ENCODE assay signal across 11 cellular contexts in the genomic region with DNA sequence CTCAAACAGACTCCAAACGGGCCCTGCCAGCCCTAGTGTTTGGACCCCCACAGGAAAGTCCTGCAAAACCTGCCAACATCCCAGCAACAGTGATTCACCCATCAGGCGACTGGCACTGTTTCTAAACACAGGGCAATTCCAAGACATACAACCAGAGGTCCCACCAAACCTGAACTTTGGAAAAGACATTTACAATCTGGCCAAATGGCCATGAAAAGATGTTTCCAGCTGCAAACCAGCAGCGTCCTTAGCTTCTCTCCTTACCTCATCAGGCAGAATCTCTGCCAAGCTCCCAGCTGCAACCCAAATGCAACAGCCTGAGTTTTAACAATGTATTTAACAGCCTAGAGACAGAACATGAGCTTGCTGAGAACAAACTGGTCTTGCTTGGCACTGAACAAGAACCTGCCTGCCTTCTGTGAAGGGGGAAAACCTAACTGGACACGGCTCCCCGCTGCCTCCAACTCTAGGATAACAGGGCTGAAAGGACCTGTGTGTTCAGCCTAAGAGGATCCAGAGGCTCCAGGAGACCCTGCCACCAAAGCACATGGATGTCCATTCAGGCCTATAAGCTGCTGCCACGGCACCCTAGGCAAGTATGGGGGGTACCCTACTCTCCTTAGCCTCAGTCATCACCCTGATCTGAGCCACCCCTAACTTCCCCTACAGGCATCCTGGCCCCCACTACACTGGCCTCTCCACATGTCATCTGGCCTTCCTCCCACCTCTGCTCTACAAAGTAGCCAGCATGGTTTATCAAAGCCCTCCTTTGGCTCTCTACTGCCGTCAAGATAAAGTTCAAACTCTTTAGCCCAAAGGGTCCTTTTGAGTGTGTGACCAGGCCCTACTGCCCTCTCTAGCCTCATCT. TPM values are rescaled to one million over a fixed set of nuclear protein-coding genes. Genes with fewer than 3 reads are reported as not detected.
A peak's percentile ranks its signal among the peaks of the same experiment; 100 is the strongest.
DNase-seq lines count a peak whose midpoint lies in the region; ATAC-seq and TF ChIP-seq lines count a peak whose summit lies in the region.
"Had no signal": no experiment of that assay in that cellular context is flagged by ENCODE, and none has a peak within 500 bp of the region (broad histone marks: within the 10 kb centered on the region; RNA-seq: fewer than 3 reads in every experiment).

No MANE protein-coding gene starts in this region.

- intact Hi-C loops in Caco-2 (cut with micrococcal nuclease; ENCODE audit: unreplicated experiment) = no loop called here

- no TSS peak for BruUV-seq in Caco-2 (replicated peaks; lab: Mats Ljungman, UMichigan)

- H3K4me1 ChIP-seq in Caco-2 = peaks cover 5% of the 10 kb centered on the region; the same call in 1 of the 2 replicates

- peaks cover 4% of the 10 kb centered on the region for H3K4me1 Mint-ChIP-seq in Caco-2 (ENCODE audit: low read depth, unreplicated experiment)

- H3K27me3 Mint-ChIP-seq in Caco-2 (ENCODE audit: insufficient read depth, unreplicated experiment) = no peaks in the 10 kb centered on the region

- TF ChIP-seq CTCF in fibroblast of mammary gland (conservative IDR thresholded peaks at IDR 0.05; ENCODE audit: control insufficient read depth, insufficient read depth, low read depth, low read length) (peak; percentile 26), Caco-2 (IDR thresholded peaks at IDR 0.05; ENCODE audit: insufficient read depth in 1 of 2, low read depth in 1 of 2, low read length in 1 of 2, severe bottlenecking in 1 of 2, unreplicated experiment in 1 of 2) (no peak)

- no peak overlapping the region for H3K4me3 Mint-ChIP-seq in Caco-2 (ENCODE audit: unreplicated experiment)

- no peaks in the 10 kb centered on the region for H3K36me3 ChIP-seq in Caco-2 (ENCODE audit: control insufficient read depth, insufficient read depth, low read length)

- POLR2A ChIA-PET in Caco-2 (lab: Charles Lee) = no interaction called here

- no peaks in the 10 kb centered on the region; the same call in 1 of the 2 replicates for H3K9me3 ChIP-seq in Caco-2

- CTCF ChIA-PET in Caco-2 (lab: Charles Lee) = no interaction called here

- no peaks in the 10 kb centered on the region for H3K36me3 Mint-ChIP-seq in Caco-2 (ENCODE audit: insufficient read depth, unreplicated experiment)

- DNase-seq in EL (peak; percentile 26), LHCN-M2 (ENCODE audit: low read depth) (peak; percentile 66), fibroblast of mammary gland (ENCODE audit: low read depth) (peak; percentile 86), pons (ENCODE audit: low spot score) (peak; percentile 42), Caco-2 (no peak), HUDEP-2 (lab: John Stamatoyannopoulos, UW; ENCODE audit: unreplicated experiment in 76 of 76) (no peak), DMS53 treated with DMSO at 0.1 percent for 48 hours (lab: John Stamatoyannopoulos, UW; ENCODE audit: unreplicated experiment) (no peak)
- DNase-seq: activated CD8-positive, alpha-beta memory T cell treated with anti-CD3 and anti-CD28 coated beads, Interleukin-2, amount 50 U/mL, for 48 hours; NCI-H2171 had no signal

- no peak overlapping the region for H3K27ac Mint-ChIP-seq in Caco-2 (ENCODE audit: unreplicated experiment)

- no peaks in the 10 kb centered on the region for H3K27me3 ChIP-seq in Caco-2 (replicated peaks; ENCODE audit: control insufficient read depth, insufficient read depth, low read length)

- no peaks in the 10 kb centered on the region for H3K9me3 Mint-ChIP-seq in Caco-2 (ENCODE audit: unreplicated experiment)

- no peak for ATAC-seq in GM18519 (IDR thresholded peaks at IDR 0.05; ENCODE audit: low FRiP score, unreplicated experiment)
- ATAC-seq: HCT116 had no signal

- H3K4me3 ChIP-seq in fibroblast of mammary gland (ENCODE audit: control insufficient read depth, low read depth, low read length) (no peak overlapping the region), Caco-2 (ENCODE audit: low read depth, low read length) (no peak overlapping the region)

RNA-seq across cellular contexts. Expression of gene P4HA2, which starts 5.6 kb away (rescaled TPM):
- total RNA-seq in LHCN-M2 (2014; rRNA removed) (200 and 217 TPM in 2 replicates), Caco-2 (2022) (41.0 and 42.3 TPM in 2 replicates)
- 300 TPM for polyA plus RNA-seq in LHCN-M2 (2012)

RNA-seq across cellular contexts. Expression of gene PDLIM4, which starts 35.5 kb away (rescaled TPM):
- total RNA-seq in LHCN-M2 (2014; rRNA removed) (149 and 153 TPM in 2 replicates), Caco-2 (2022) (not detected in 2 replicates)
- polyA plus RNA-seq in LHCN-M2 (2012) = 202 TPM

Comparison
In these comparisons a context has a peak if more than half of its experiments do, and no peak if none do; other contexts are left out.
1. DNase-seq: peak in EL (single experiment), LHCN-M2 (single experiment), fibroblast of mammary gland (single experiment) and pons (single experiment); none in Caco-2 (0 of 2), HUDEP-2 (0 of 76) and DMS53 treated with DMSO at 0.1 percent for 48 hours (single experiment).
2. RNA of gene PDLIM4, which starts 35.5 kb away (total RNA-seq): 149 to 153 TPM in LHCN-M2; not detected in Caco-2; every median in the first group is over 100 times any median in the second.